In the genomic region with DNA sequence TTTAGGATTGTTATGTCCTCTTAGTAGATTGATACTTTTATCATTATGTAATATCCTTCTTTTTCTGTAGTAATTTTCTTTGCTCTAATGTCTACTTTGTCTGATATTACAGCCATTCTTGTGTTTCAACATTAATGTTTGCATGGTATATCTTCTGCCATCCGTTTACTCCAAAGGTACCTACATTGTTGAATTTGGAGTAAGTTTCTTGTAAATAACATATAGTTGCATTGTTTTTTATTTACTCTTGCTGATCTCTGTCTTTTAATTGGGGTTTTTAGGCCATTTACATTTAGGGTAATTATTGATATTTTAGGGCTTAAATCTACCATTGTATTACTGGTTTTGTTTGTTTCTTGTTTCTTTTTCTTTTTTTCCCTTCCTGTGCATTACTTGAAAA, we compare ENCODE assay signal across 27 cellular contexts.
"Had no signal": no experiment of that assay in that cellular context is flagged by ENCODE, and none has a peak within 500 bp of the region (broad histone marks: within the 10 kb centered on the region; RNA-seq: fewer than 3 reads in every experiment).

No MANE protein-coding gene starts in this region.

- H3K4me1 ChIP-seq: neural progenitor cell, parathyroid adenoma, psoas muscle, right lobe of liver, sigmoid colon, stomach, thyroid gland, tibial nerve, upper lobe of left lung, vagina had no signal

- H3K79me2 ChIP-seq: parathyroid adenoma had no signal

- DNase-seq: occipital lobe; ovary; posterior cingulate gyrus; psoas muscle; right cardiac atrium; right lobe of liver; sigmoid colon; small intestine; stimulated activated CD4-positive, alpha-beta T cell treated with anti-CD3 and anti-CD28 coated beads, Interleukin-15, amount 100 ng/mL, for 24 hours; stimulated activated CD4-positive, alpha-beta T cell treated with anti-CD3 and anti-CD28 coated beads, Interleukin-2, amount 100 ng/mL, for 24 hours; stimulated activated CD4-positive, alpha-beta T cell treated with anti-CD3 and anti-CD28 coated beads, Interleukin-2, amount 100 ng/mL, for 48 hours; stimulated activated CD4-positive, alpha-beta T cell treated with anti-CD3 and anti-CD28 coated beads, Interleukin-4, amount 100 ng/mL, for 24 hours; stimulated activated naive B cell treated with anti-CD40 and anti-IgM and Interleukin-4, amounts not matched to agents 10 μg/mL and 1 μg/mL and 100 μg/mL, for 72 hours; stimulated activated naive CD4-positive, alpha-beta T cell treated with Interleukin-2 at 50 U/mL for 16 hours; stomach; thyroid gland; trophoblast cell; upper lobe of left lung had no signal

- H3K36me3 Mint-ChIP-seq: neural progenitor cell; stimulated activated effector memory CD8-positive, alpha-beta T cell treated with anti-CD3 and anti-CD28 coated beads, Interleukin-12 subunit alpha, Interleukin-12 subunit beta, amount 100 ng/mL, for 72 hours had no signal

- H3K27me3 Mint-ChIP-seq: progenitor cell of endocrine pancreas; stimulated activated naive B cell treated with anti-CD40 and anti-IgM and Interleukin-4, amounts not matched to agents 10 μg/mL and 1 μg/mL and 100 μg/mL, for 72 hours had no signal

- H3K4me1 Mint-ChIP-seq: nephron; neural progenitor cell; stimulated activated effector memory CD8-positive, alpha-beta T cell treated with anti-CD3 and anti-CD28 coated beads, Interleukin-12 subunit alpha, Interleukin-12 subunit beta, amount 100 ng/mL, for 72 hours; stimulated activated naive B cell treated with anti-CD40 and anti-IgM and Interleukin-4, amounts not matched to agents 10 μg/mL and 1 μg/mL and 100 μg/mL, for 72 hours had no signal

- H3K36me3 ChIP-seq: ovary, right lobe of liver, stomach, thoracic aorta, thyroid gland, tibial nerve, upper lobe of left lung, vagina had no signal

- H3K4me2 ChIP-seq: neural progenitor cell had no signal

- H3K9ac ChIP-seq: neural progenitor cell, parathyroid adenoma had no signal

- H2AFZ ChIP-seq: neural progenitor cell, parathyroid adenoma had no signal

- H3K27me3 ChIP-seq: neural progenitor cell, ovary, right lobe of liver, sigmoid colon, stomach, thyroid gland, tibial nerve, upper lobe of left lung, vagina had no signal

- H3K4me3 Mint-ChIP-seq: nephron; neural progenitor cell; stimulated activated effector memory CD8-positive, alpha-beta T cell treated with anti-CD3 and anti-CD28 coated beads, Interleukin-12 subunit alpha, Interleukin-12 subunit beta, amount 100 ng/mL, for 72 hours; stimulated activated naive B cell treated with anti-CD40 and anti-IgM and Interleukin-4, amounts not matched to agents 10 μg/mL and 1 μg/mL and 100 μg/mL, for 72 hours; stimulated activated naive CD8-positive, alpha-beta T cell treated with anti-CD3 and anti-CD28 coated beads, Interleukin-15, Interleukin-2, amounts not matched to agents 100 ng/mL and 50 ng/mL, for 24 hours had no signal

- ATAC-seq: psoas muscle; right cardiac atrium; right lobe of liver; stimulated activated effector memory CD8-positive, alpha-beta T cell treated with anti-CD3 and anti-CD28 coated beads, Interleukin-12 subunit alpha, Interleukin-12 subunit beta, amount 100 ng/mL, for 72 hours; stimulated activated naive B cell treated with anti-CD40 and anti-IgM and Interleukin-4, amounts not matched to agents 10 μg/mL and 1 μg/mL and 100 μg/mL, for 72 hours had no signal

- H3K4me3 ChIP-seq: neural progenitor cell, ovary, psoas muscle, right lobe of liver, sigmoid colon, stomach, thoracic aorta, thyroid gland, tibial nerve, upper lobe of left lung, vagina had no signal

- H3K27ac Mint-ChIP-seq: nephron; neural progenitor cell; progenitor cell of endocrine pancreas; stimulated activated effector memory CD8-positive, alpha-beta T cell treated with anti-CD3 and anti-CD28 coated beads, Interleukin-12 subunit alpha, Interleukin-12 subunit beta, amount 100 ng/mL, for 72 hours; stimulated activated naive B cell treated with anti-CD40 and anti-IgM and Interleukin-4, amounts not matched to agents 10 μg/mL and 1 μg/mL and 100 μg/mL, for 72 hours; stimulated activated naive CD8-positive, alpha-beta T cell treated with anti-CD3 and anti-CD28 coated beads, Interleukin-15, Interleukin-2, amounts not matched to agents 100 ng/mL and 50 ng/mL, for 24 hours had no signal

- H3K27ac ChIP-seq: neural progenitor cell, ovary, parathyroid adenoma, psoas muscle, right lobe of liver, sigmoid colon, stomach, thoracic aorta, thyroid gland, tibial nerve, upper lobe of left lung, vagina had no signal

- H3K9me3 ChIP-seq: ovary, right lobe of liver, thyroid gland had no signal
